Comparison of ENCODE assay signal across 21 cellular contexts in genomic region chr4:168150651-168151050, GRCh38. TPM values are rescaled to one million over a fixed set of nuclear protein-coding genes. Genes with fewer than 3 reads are reported as not detected.
"Had no signal": no experiment of that assay in that cellular context is flagged by ENCODE, and none has a peak within 500 bp of the region (broad histone marks: within the 10 kb centered on the region; RNA-seq: fewer than 3 reads in every experiment).

No MANE protein-coding gene starts in this region.

- H3K9me3 ChIP-seq: left ventricle myocardium inferior, suprapubic skin had no signal

- H3K4me3 ChIP-seq: hepatocyte, left ventricle myocardium inferior, smooth muscle cell, suprapubic skin had no signal

- ATAC-seq: activated T-cell treated with anti-CD3 and anti-CD28 coated beads, Interleukin-2, amount 50 U/mL, for 4 hours; naive thymus-derived CD8-positive, alpha-beta T cell had no signal

- H3K4me1 ChIP-seq: left ventricle myocardium inferior had no signal

- H3K9me3 Mint-ChIP-seq: activated CD4-positive, alpha-beta memory T cell treated with anti-CD3 and anti-CD28 coated beads, Interleukin-2, amount 10 ng/mL, durations not matched to agents 7 days and 5 days; activated T-cell treated with anti-CD3 and anti-CD28 coated beads, Interleukin-2, amount 50 U/mL, for 4 hours; endodermal cell; naive thymus-derived CD8-positive, alpha-beta T cell had no signal

- H3K27me3 Mint-ChIP-seq: activated naive CD8-positive, alpha-beta T cell had no signal

- H3K27ac Mint-ChIP-seq: activated CD4-positive, alpha-beta memory T cell treated with anti-CD3 and anti-CD28 coated beads, Interleukin-2, amount 10 ng/mL, durations not matched to agents 7 days and 5 days; activated naive CD8-positive, alpha-beta T cell; endodermal cell; naive thymus-derived CD8-positive, alpha-beta T cell had no signal

- H3K27me3 ChIP-seq: hepatocyte, suprapubic skin had no signal

- H3K36me3 ChIP-seq: left ventricle myocardium inferior, suprapubic skin had no signal

- DNase-seq: activated CD4-positive, alpha-beta memory T cell treated with anti-CD3 and anti-CD28 coated beads, Interleukin-2, amount 10 ng/mL, durations not matched to agents 7 days and 5 days; activated effector memory CD4-positive, alpha-beta T cell treated with anti-CD3 and anti-CD28 coated beads, Interleukin-2, amount 50 U/mL, for 16 hours; activated T-cell treated with anti-CD3 and anti-CD28 coated beads, Interleukin-2, amount 50 U/mL, for 4 hours; amygdala; endodermal cell; erythroblast; kidney; left ventricle myocardium inferior; naive thymus-derived CD8-positive, alpha-beta T cell; posterior cingulate gyrus; stimulated activated CD4-positive, alpha-beta T cell treated with anti-CD3 and anti-CD28 coated beads, Interleukin-4, amount 100 ng/mL, for 4 hours; stimulated activated CD8-positive, alpha-beta memory T cell treated with anti-CD3 and anti-CD28 coated beads, Interleukin-4, amount 100 ng/mL, for 48 hours; stimulated activated naive CD4-positive, alpha-beta T cell treated with Interleukin-2 at 50 U/mL for 16 hours; T-helper 1 cell; trophoblast cell had no signal

- H3K4me3 Mint-ChIP-seq: activated CD4-positive, alpha-beta memory T cell treated with anti-CD3 and anti-CD28 coated beads, Interleukin-2, amount 10 ng/mL, durations not matched to agents 7 days and 5 days; activated naive CD8-positive, alpha-beta T cell; activated T-cell treated with anti-CD3 and anti-CD28 coated beads, Interleukin-2, amount 50 U/mL, for 4 hours; endodermal cell; naive thymus-derived CD8-positive, alpha-beta T cell had no signal

- H3K36me3 Mint-ChIP-seq: activated naive CD8-positive, alpha-beta T cell; naive thymus-derived CD8-positive, alpha-beta T cell had no signal

RNA-seq across cellular contexts. Expression of gene ANXA10, which starts 58.3 kb away (rescaled TPM):
- total RNA-seq: activated CD4-positive, alpha-beta memory T cell treated with anti-CD3 and anti-CD28 coated beads, Interleukin-2, amount 10 ng/mL, durations not matched to agents 7 days and 5 days; activated T-cell treated with anti-CD3 and anti-CD28 coated beads, Interleukin-2, amount 50 U/mL, for 4 hours; chondrocyte; endodermal cell; kidney; left ventricle myocardium inferior; mononuclear cell; naive thymus-derived CD8-positive, alpha-beta T cell; smooth muscle cell; suprapubic skin had no signal
- polyA plus RNA-seq: naive thymus-derived CD8-positive, alpha-beta T cell; smooth muscle cell had no signal
